Comparison of ENCODE assay signal across 32 cellular contexts in genomic region chr10:104527013-104527412, GRCh38.
"Had no signal": no experiment of that assay in that cellular context is flagged by ENCODE, and none has a peak within 500 bp of the region (broad histone marks: within the 10 kb centered on the region; RNA-seq: fewer than 3 reads in every experiment).

No MANE protein-coding gene starts in this region.

- H3K27ac Mint-ChIP-seq: activated naive CD4-positive, alpha-beta T cell treated with anti-CD3 and anti-CD28 coated beads for 36 hours; activated naive CD8-positive, alpha-beta T cell; activated naive CD8-positive, alpha-beta T cell treated with anti-CD3 and anti-CD28 coated beads, Interleukin-2, amount 50 U/mL, for 24 hours; activated T-cell treated with anti-CD3 and anti-CD28 coated beads, Interleukin-2, amount 50 U/mL, for 72 hours; activated T-helper 2 cell treated with anti-CD3 and anti-CD28 coated beads, Interferon-gamma antibody, Interleukin-2, Interleukin-4, amounts not matched to agents 10 μg/mL and 5 μg/mL and 100 μg/mL, durations not matched to agents 14 hours and 24 hours and 36 hours; T-helper 1 cell treated with Interleukin-12 subunit alpha and Interleukin-12 subunit beta and Interleukin-4 antibody, amounts not matched to agents 30 μg/mL and 1 μg/mL, for 36 hours; T-helper 2 cell treated with Interferon-gamma antibody and Interleukin-4, amounts not matched to agents 5 μg/mL and 100 μg/mL, for 36 hours had no signal

- ATAC-seq: activated naive CD8-positive, alpha-beta T cell treated with anti-CD3 and anti-CD28 coated beads, Interleukin-2, amount 50 U/mL, for 24 hours; PC-3 had no signal

- DNase-seq: activated CD4-positive, alpha-beta T cell treated with anti-CD3 and anti-CD28 coated beads for 4 hours; activated CD8-positive, alpha-beta memory T cell treated with anti-CD3 and anti-CD28 coated beads, Interleukin-2, amount 50 U/mL, for 4 hours; activated gamma-delta T cell; activated naive CD4-positive, alpha-beta T cell treated with anti-CD3 and anti-CD28 coated beads for 36 hours; activated naive CD8-positive, alpha-beta T cell treated with anti-CD3 and anti-CD28 coated beads, Interleukin-2, amount 50 U/mL, for 24 hours; activated T-cell treated with anti-CD3 and anti-CD28 coated beads for 4 hours; activated T-cell treated with anti-CD3 and anti-CD28 coated beads, Interleukin-2, amount 50 U/mL, for 72 hours; amniotic stem cell; aorta; brain microvascular endothelial cell; MM.1S; MV-4-11; NCI-H1092; NCI-H146; NCI-H187; NCI-H2029 treated with DMSO at 0.1 percent for 48 hours; NCI-H2107; NCI-H2171; NCI-H510A; NCI-H526; NCI-H748 treated with DMSO at 0.1 percent for 48 hours; NK-92 treated with Interleukin-12 subunit alpha and Interleukin-12 subunit beta, amount 100 ng/mL, for 24 hours; PC-3; Peyer's patch; RPMI8226; SHP77 treated with DMSO at 0.1 percent for 48 hours; SK-N-SH had no signal

- H3K4me1 Mint-ChIP-seq: activated naive CD8-positive, alpha-beta T cell treated with anti-CD3 and anti-CD28 coated beads, Interleukin-2, amount 50 U/mL, for 24 hours; central memory CD8-positive, alpha-beta T cell had no signal

- H3K4me3 Mint-ChIP-seq: activated naive CD4-positive, alpha-beta T cell treated with anti-CD3 and anti-CD28 coated beads for 36 hours; activated naive CD8-positive, alpha-beta T cell; activated naive CD8-positive, alpha-beta T cell treated with anti-CD3 and anti-CD28 coated beads, Interleukin-2, amount 50 U/mL, for 24 hours; activated T-cell treated with anti-CD3 and anti-CD28 coated beads, Interleukin-2, amount 50 U/mL, for 72 hours; central memory CD8-positive, alpha-beta T cell; T-helper 1 cell treated with Interleukin-12 subunit alpha and Interleukin-12 subunit beta and Interleukin-4 antibody, amounts not matched to agents 30 μg/mL and 1 μg/mL, for 36 hours; T-helper 2 cell treated with Interferon-gamma antibody and Interleukin-4, amounts not matched to agents 5 μg/mL and 100 μg/mL, for 36 hours had no signal

- H3K9me3 Mint-ChIP-seq: activated naive CD8-positive, alpha-beta T cell treated with anti-CD3 and anti-CD28 coated beads, Interleukin-2, amount 50 U/mL, for 24 hours; activated T-cell treated with anti-CD3 and anti-CD28 coated beads, Interleukin-2, amount 50 U/mL, for 72 hours; activated T-helper 2 cell treated with anti-CD3 and anti-CD28 coated beads, Interferon-gamma antibody, Interleukin-2, Interleukin-4, amounts not matched to agents 10 μg/mL and 5 μg/mL and 100 μg/mL, durations not matched to agents 14 hours and 24 hours and 36 hours; central memory CD8-positive, alpha-beta T cell; T-helper 1 cell treated with Interleukin-12 subunit alpha and Interleukin-12 subunit beta and Interleukin-4 antibody, amounts not matched to agents 30 μg/mL and 1 μg/mL, for 36 hours; T-helper 2 cell treated with Interferon-gamma antibody and Interleukin-4, amounts not matched to agents 5 μg/mL and 100 μg/mL, for 36 hours had no signal

- H3K36me3 Mint-ChIP-seq: activated naive CD8-positive, alpha-beta T cell had no signal
